ENCODE assay signal across 1 cellular context in genomic region chr3:24496529-24497482, GRCh38.
TF ChIP-seq lines count a peak whose summit lies in the region.

No MANE protein-coding gene starts in this region.

TF ChIP-seq in HepG2, 621 proteins besides CTCF, POLR2A, EP300 and RAD21 (continued from another document and continues in another):
- TF ChIP-seq MNT (IDR thresholded peaks at IDR 0.05) (no peak), RARA (CRISPR knock-in tag; IDR thresholded peaks at IDR 0.05) (0 out of 2 replicates have a peak, but pooled peaks have one; percentile 14), ZNF644 (CRISPR knock-in tag; IDR thresholded peaks at IDR 0.05; ENCODE audit: low read depth) (peak; percentile 72), NRL (CRISPR knock-in tag; IDR thresholded peaks at IDR 0.05; ENCODE audit: borderline replicate concordance) (no peak), SAP130 (CRISPR knock-in tag; IDR thresholded peaks at IDR 0.05; ENCODE audit: low read depth) (peak; percentile 55), PAXIP1 (CRISPR knock-in tag; conservative IDR thresholded peaks at IDR 0.05) (0 out of 2 replicates have a peak, but pooled peaks have one; percentile 20), ARID3A (IDR thresholded peaks at IDR 0.05; ENCODE audit: low read depth, low read length) (no peak), SRF (IDR thresholded peaks at IDR 0.05; ENCODE audit: low read depth, low read length) (no peak), ZNF691 (CRISPR knock-in tag; IDR thresholded peaks at IDR 0.05; ENCODE audit: borderline replicate concordance, low read depth) (no peak), PAX8 (CRISPR knock-in tag; IDR thresholded peaks at IDR 0.05; ENCODE audit: borderline replicate concordance) (no peak), ZNF446 (CRISPR knock-in tag; IDR thresholded peaks at IDR 0.05) (no peak), ZNF34 (CRISPR knock-in tag; IDR thresholded peaks at IDR 0.05; ENCODE audit: borderline replicate concordance) (no peak), ASH2L (IDR thresholded peaks at IDR 0.05; ENCODE audit: insufficient read length, low read depth, low read length) (no peak), CSRNP2 (CRISPR knock-in tag; conservative IDR thresholded peaks at IDR 0.05; ENCODE audit: low read depth) (no peak), ZFP36L2 (CRISPR knock-in tag; IDR thresholded peaks at IDR 0.05) (no peak), WIZ (CRISPR knock-in tag; IDR thresholded peaks at IDR 0.05) (no peak), ATF2 (CRISPR knock-in tag; IDR thresholded peaks at IDR 0.05) (no peak), CENPX (CRISPR knock-in tag; IDR thresholded peaks at IDR 0.05) (no peak), HNRNPH1 (optimal IDR thresholded peaks at IDR 0.05; ENCODE audit: low read depth, low read length) (no peak), SOX5 (CRISPR knock-in tag; IDR thresholded peaks at IDR 0.05; ENCODE audit: borderline replicate concordance) (peak; percentile 34; the same call in 1 of the 2 replicates), MED1 (CRISPR knock-in tag; IDR thresholded peaks at IDR 0.05) (peak; percentile 69), ZBTB38 (CRISPR knock-in tag; IDR thresholded peaks at IDR 0.05) (no peak), TMF1 (CRISPR knock-in tag; IDR thresholded peaks at IDR 0.05; ENCODE audit: low read depth) (no peak), GATAD2A (CRISPR knock-in tag; IDR thresholded peaks at IDR 0.05) (peak; percentile 42; the same call in 1 of the 2 replicates), EEA1 (CRISPR knock-in tag; IDR thresholded peaks at IDR 0.05; ENCODE audit: borderline replicate concordance) (no peak), POLR2G (IDR thresholded peaks at IDR 0.05; ENCODE audit: low read depth, low read length) (0 out of 2 replicates have a peak, but pooled peaks have one; percentile 32), RFX1 (IDR thresholded peaks at IDR 0.05) (no peak), THAP11 (CRISPR knock-in tag; IDR thresholded peaks at IDR 0.05) (no peak), ARNT (IDR thresholded peaks at IDR 0.05) (no peak), ZFP41 (CRISPR knock-in tag; IDR thresholded peaks at IDR 0.05; ENCODE audit: borderline replicate concordance) (no peak), ZBTB46 (CRISPR knock-in tag; IDR thresholded peaks at IDR 0.05; ENCODE audit: borderline replicate concordance) (no peak), EED (CRISPR knock-in tag; IDR thresholded peaks at IDR 0.05) (no peak), PTBP1 (IDR thresholded peaks at IDR 0.05; ENCODE audit: low read depth, low read length, poor library complexity, severe bottlenecking) (no peak), STAT6 (CRISPR knock-in tag; IDR thresholded peaks at IDR 0.05; ENCODE audit: borderline replicate concordance) (no peak), TRAFD1 (CRISPR knock-in tag; IDR thresholded peaks at IDR 0.05; ENCODE audit: borderline replicate concordance) (no peak), FOXK1 (CRISPR knock-in tag; IDR thresholded peaks at IDR 0.05; ENCODE audit: borderline replicate concordance, low read depth) (peak; percentile 27; the same call in 1 of the 2 replicates), ZSCAN20 (CRISPR knock-in tag; IDR thresholded peaks at IDR 0.05; ENCODE audit: borderline replicate concordance) (peak; percentile 93), MLX (CRISPR knock-in tag; IDR thresholded peaks at IDR 0.05) (no peak), MTA3 (CRISPR knock-in tag; IDR thresholded peaks at IDR 0.05) (no peak), ZNF441 (CRISPR knock-in tag; IDR thresholded peaks at IDR 0.05; ENCODE audit: borderline replicate concordance) (no peak), TBL1XR1 (IDR thresholded peaks at IDR 0.05; ENCODE audit: borderline replicate concordance, low read length, partially characterized antibody) (no peak), XBP1 (CRISPR knock-in tag; IDR thresholded peaks at IDR 0.05) (no peak), BORCS8-MEF2B (CRISPR knock-in tag; IDR thresholded peaks at IDR 0.05) (no peak), LBX2 (CRISPR knock-in tag; IDR thresholded peaks at IDR 0.05; ENCODE audit: borderline replicate concordance) (no peak), ZNF432 (CRISPR knock-in tag; IDR thresholded peaks at IDR 0.05; ENCODE audit: borderline replicate concordance) (no peak), BRD4 (CRISPR knock-in tag; IDR thresholded peaks at IDR 0.05) (no peak), ZMYM4 (CRISPR knock-in tag; IDR thresholded peaks at IDR 0.05) (peak; percentile 82), ZC3H4 (CRISPR knock-in tag; IDR thresholded peaks at IDR 0.05; ENCODE audit: borderline replicate concordance) (no peak)
